In genomic region chr1:241074507-241074906, GRCh38 we compare ENCODE assay signal across 14 cellular contexts.
"Had no signal": no experiment of that assay in that cellular context is flagged by ENCODE, and none has a peak within 500 bp of the region (broad histone marks: within the 10 kb centered on the region; RNA-seq: fewer than 3 reads in every experiment).

No MANE protein-coding gene starts in this region.

- H3K4me1 Mint-ChIP-seq: activated naive CD4-positive, alpha-beta T cell treated with anti-CD3 and anti-CD28 coated beads, Interleukin-2, amount 50 U/mL, for 24 hours; T-helper 17 cell had no signal

- H3K27me3 Mint-ChIP-seq: activated naive CD4-positive, alpha-beta T cell treated with anti-CD3 and anti-CD28 coated beads, Interleukin-2, amount 50 U/mL, for 24 hours had no signal

- H3K27ac ChIP-seq: heart right ventricle, left lung, upper lobe of right lung had no signal

- H3K9me3 Mint-ChIP-seq: activated naive CD4-positive, alpha-beta T cell treated with anti-CD3 and anti-CD28 coated beads, Interleukin-2, amount 50 U/mL, for 24 hours had no signal

- DNase-seq: activated CD4-positive, alpha-beta T cell treated with anti-CD3 and anti-CD28 coated beads, Interleukin-2, amount 50 U/mL, for 4 hours; activated effector memory CD4-positive, alpha-beta T cell treated with Interleukin-2 at 50 U/mL for 16 hours; activated T-cell treated with anti-CD3 and anti-CD28 coated beads, Interleukin-2, amount 50 U/mL, for 1 hour; amniotic stem cell; dorsolateral prefrontal cortex; foreskin melanocyte; heart right ventricle; left lung; mesenchymal stem cell; stimulated activated CD4-positive, alpha-beta T cell treated with anti-CD3 and anti-CD28 coated beads, Interleukin-2, amount 100 ng/mL, for 48 hours; stimulated activated naive CD8-positive, alpha-beta T cell treated with anti-CD3 and anti-CD28 coated beads, Interleukin-15, Interleukin-2, amounts not matched to agents 100 U/mL and 50 U/mL, for 24 hours; T-helper 17 cell; upper lobe of right lung had no signal

- H3K27me3 ChIP-seq: dorsolateral prefrontal cortex, upper lobe of right lung had no signal

- H3K27ac Mint-ChIP-seq: activated naive CD4-positive, alpha-beta T cell treated with anti-CD3 and anti-CD28 coated beads, Interleukin-2, amount 50 U/mL, for 24 hours; T-helper 17 cell had no signal

- H3K36me3 ChIP-seq: heart right ventricle, left lung, upper lobe of right lung had no signal

- H3K9me3 ChIP-seq: heart right ventricle, left lung, upper lobe of right lung had no signal

- H3K4me3 Mint-ChIP-seq: activated naive CD4-positive, alpha-beta T cell treated with anti-CD3 and anti-CD28 coated beads, Interleukin-2, amount 50 U/mL, for 24 hours; T-helper 17 cell had no signal

- H3K36me3 Mint-ChIP-seq: activated naive CD4-positive, alpha-beta T cell treated with anti-CD3 and anti-CD28 coated beads, Interleukin-2, amount 50 U/mL, for 24 hours had no signal

- H3K4me3 ChIP-seq: dorsolateral prefrontal cortex, heart right ventricle, left lung, upper lobe of right lung had no signal

- H3K4me1 ChIP-seq: heart right ventricle, left lung, upper lobe of right lung had no signal
